ENCODE assay signal across 13 cellular contexts in the genomic region with DNA sequence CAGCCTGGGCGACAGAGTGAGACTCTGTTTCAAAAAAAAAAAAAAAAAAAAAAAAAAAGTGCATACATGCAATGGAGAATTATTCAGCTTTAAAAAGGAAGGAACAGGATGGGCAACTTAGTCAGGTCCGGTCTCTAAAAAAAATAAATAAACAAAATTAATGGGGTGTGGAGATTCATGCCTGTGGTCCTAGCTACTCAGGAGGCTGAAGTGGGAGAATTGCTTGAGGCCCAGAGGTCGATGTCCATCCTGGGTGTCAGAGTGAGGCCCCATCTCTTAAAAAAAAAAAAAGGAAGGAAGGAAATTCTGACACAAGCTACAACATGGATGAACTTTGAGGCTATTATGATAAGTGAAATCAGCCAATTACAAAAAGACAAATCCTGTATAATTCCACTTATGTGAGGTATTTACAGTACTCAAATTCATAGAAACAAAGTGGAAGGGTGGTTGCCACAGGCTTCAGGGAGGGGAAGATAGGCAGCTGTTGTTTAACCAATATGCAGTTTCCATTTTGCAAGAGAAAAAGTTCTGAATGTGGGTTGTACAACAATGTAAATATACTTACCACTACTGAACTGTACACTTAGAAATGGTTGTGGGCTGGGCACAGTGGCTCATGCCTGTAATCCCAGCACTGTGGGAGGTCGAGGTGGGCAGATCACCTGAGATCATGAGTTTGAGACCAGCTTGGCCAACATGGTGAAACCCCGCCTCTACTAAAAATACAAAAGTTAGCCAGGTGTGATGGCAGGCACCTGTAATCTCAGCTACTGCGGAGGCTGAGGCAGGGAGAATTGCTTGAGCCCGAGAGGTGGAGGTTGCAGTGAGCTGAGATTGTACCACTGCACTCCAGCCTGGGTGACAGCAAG. TPM values are rescaled to one million over a fixed set of nuclear protein-coding genes. Genes with fewer than 3 reads are reported as not detected.
DNase-seq lines count a peak whose midpoint lies in the region; ATAC-seq and TF ChIP-seq lines count a peak whose summit lies in the region.
"Had no signal": no experiment of that assay in that cellular context is flagged by ENCODE, and none has a peak within 500 bp of the region (broad histone marks: within the 10 kb centered on the region; RNA-seq: fewer than 3 reads in every experiment).

No MANE protein-coding gene starts in this region.

- 69 to 79% (median 76%) methylated on average over 7 of the region's 7 CpGs for WGBS in heart left ventricle, 4 donors

- no peak for TF ChIP-seq CTCF in heart left ventricle (IDR thresholded peaks at IDR 0.05)

- TF ChIP-seq POLR2A in GM18505 (IDR thresholded peaks at IDR 0.05; ENCODE audit: borderline replicate concordance, extremely low read depth, insufficient read depth, insufficient read length) (no peak), heart left ventricle (IDR thresholded peaks at IDR 0.05) (no peak)

- no peak overlapping the region for H3K4me3 ChIP-seq in heart left ventricle

- no peak overlapping the region for H3K27ac ChIP-seq in heart left ventricle
- H3K27ac ChIP-seq: RWPE1 had no signal

- DNase-seq in left lobe of liver (ENCODE audit: low spot score) = peak; percentile 35
- no peak for DNase-seq in cerebellum (ENCODE audit: low spot score)
- DNase-seq in NOMO-1 treated with DMSO at 0.1 percent for 48 hours (lab: John Stamatoyannopoulos, UW; ENCODE audit: unreplicated experiment) = no peak
- no peak for DNase-seq in heart left ventricle
- DNase-seq: NCI-H2171 treated with DMSO at 0.1 percent for 48 hours, retina had no signal

- H3K36me3 ChIP-seq in heart left ventricle = no peaks in the 10 kb centered on the region

- H3K9me3 ChIP-seq in heart left ventricle = peaks cover 0 to 7% (median 0%) of the 10 kb centered on the region in 12 donors

- no peaks in the 10 kb centered on the region for H3K27me3 ChIP-seq in heart left ventricle

- peak; percentile 29 for ATAC-seq in GM18505 (IDR thresholded peaks at IDR 0.05; ENCODE audit: unreplicated experiment)
- ATAC-seq in GM21576 (IDR thresholded peaks at IDR 0.05; ENCODE audit: unreplicated experiment) = peak; percentile 34
- peak; percentile 16 for ATAC-seq in HG03521 (IDR thresholded peaks at IDR 0.05; ENCODE audit: unreplicated experiment)
- ATAC-seq in left lobe of liver = no peak
- no peak for ATAC-seq in activated CD4-positive, CD25-positive, alpha-beta regulatory T cell treated with anti-CD3 and anti-CD28 coated beads, Interleukin-2, amount 50 U/mL, for 24 hours
- ATAC-seq in heart left ventricle = no peak
- ATAC-seq: activated T-helper 17 cell treated with anti-CD3 and anti-CD28 coated beads, Interleukin-2, amount 50 U/mL, for 72 hours had no signal

- peaks cover 0 to 19% (median 0%) of the 10 kb centered on the region in 12 donors for H3K4me1 ChIP-seq in heart left ventricle

- intact Hi-C loops in heart left ventricle (cut with DNase I) = no loop called here

RNA-seq across cellular contexts. Expression of gene APOF, which starts 12.3 kb away (rescaled TPM):
- total RNA-seq in left lobe of liver (188 TPM), cerebellum (not detected), heart left ventricle (not detected)
- polyA plus RNA-seq in heart left ventricle = not detected
- total RNA-seq: activated T-helper 17 cell treated with anti-CD3 and anti-CD28 coated beads, Interleukin-2, amount 50 U/mL, for 72 hours; lower leg skin had no signal

RNA-seq across cellular contexts. Expression of gene STAT2, which starts 15.1 kb away (rescaled TPM):
- total RNA-seq in left lobe of liver (95.5 TPM), cerebellum (79.8 TPM), heart left ventricle (100 to 1,000 TPM in 1 of 9 donors, 10 to 100 TPM in 8; 31.4 to 150 (median 37.1) TPM)
- polyA plus RNA-seq in heart left ventricle = 10 to 100 TPM; 23.1 to 26.2 TPM

RNA-seq across cellular contexts. Expression of gene IL23A, which starts 36.3 kb away (rescaled TPM):
- 0.43 TPM for total RNA-seq in left lobe of liver
- not detected for total RNA-seq in cerebellum
- total RNA-seq in heart left ventricle = under 1 TPM in 1 of 9 donors, not detected in 8; 0.69 TPM
- polyA plus RNA-seq in heart left ventricle = under 1 TPM in 1 of 2 donors, not detected in 1; 0.29 TPM

RNA-seq across cellular contexts. Expression of gene PAN2, which starts 41.2 kb away (rescaled TPM):
- total RNA-seq in left lobe of liver (86.0 TPM), cerebellum (59.5 TPM), heart left ventricle (10 to 100 TPM; 12.3 to 43.8 (median 38.2) TPM)
- polyA plus RNA-seq in heart left ventricle = 10 to 100 TPM; 15.1 to 44.7 TPM

RNA-seq across cellular contexts. Expression of gene CNPY2, which starts 59.2 kb away (rescaled TPM):
- total RNA-seq in left lobe of liver = 93.3 TPM
- total RNA-seq in cerebellum = 40.0 TPM
- total RNA-seq in heart left ventricle = 10 to 100 TPM; 26.8 to 61.0 (median 35.6) TPM
- polyA plus RNA-seq in heart left ventricle = 10 to 100 TPM; 64.2 to 67.3 TPM

Comparison
In these comparisons a context has a peak if more than half of its experiments do, and no peak if none do; other contexts are left out.
1. ATAC-seq: peak in GM18505 (single experiment), GM21576 (single experiment) and HG03521 (single experiment); none in left lobe of liver (single experiment), activated CD4-positive, CD25-positive, alpha-beta regulatory T cell treated with anti-CD3 and anti-CD28 coated beads, Interleukin-2, amount 50 U/mL, for 24 hours (0 of 2) and heart left ventricle (0 of 4).
2. RNA of gene APOF, which starts 12.3 kb away (total RNA-seq): 188 TPM in left lobe of liver (single experiment); not detected in cerebellum (single experiment) and not detected in heart left ventricle; every median in the first group is over 100 times any median in the second.